In genomic region chr20:7843613-7844012, GRCh38 we compare ENCODE assay signal across 22 cellular contexts.
DNase-seq lines count a peak whose midpoint lies in the region; ATAC-seq, FAIRE-seq and TF ChIP-seq lines count a peak whose summit lies in the region.
"Had no signal": no experiment of that assay in that cellular context is flagged by ENCODE, and none has a peak within 500 bp of the region (broad histone marks: within the 10 kb centered on the region; RNA-seq: fewer than 3 reads in every experiment).

No MANE protein-coding gene starts in this region.

- H3K9ac ChIP-seq in keratinocyte (ENCODE audit: control insufficient read depth, extremely low read depth, insufficient read depth, low read length), result no peak overlapping the region
- H3K9ac ChIP-seq: parathyroid adenoma had no signal

- H3K4me3 Mint-ChIP-seq in activated naive CD8-positive, alpha-beta T cell treated with anti-CD3 and anti-CD28 coated beads, Interleukin-2, amount 50 U/mL, for 24 hours, result no peak overlapping the region
- H3K4me3 Mint-ChIP-seq: activated B cell treated with CpG ODN at 0.5 μM for 24 hours; activated CD8-positive, alpha-beta T cell treated with anti-CD3 and anti-CD28 coated beads, Interleukin-2, amount 10 ng/mL, durations not matched to agents 7 days and 5 days; activated T-cell treated with anti-CD3 and anti-CD28 coated beads, Interleukin-2, amount 50 U/mL, for 72 hours; CD4-positive, alpha-beta memory T cell; T-helper 17 cell had no signal

- no peaks in the 10 kb centered on the region for H3K9me3 Mint-ChIP-seq in activated naive CD8-positive, alpha-beta T cell treated with anti-CD3 and anti-CD28 coated beads, Interleukin-2, amount 50 U/mL, for 24 hours
- H3K9me3 Mint-ChIP-seq: activated B cell treated with CpG ODN at 0.5 μM for 24 hours; activated T-cell treated with anti-CD3 and anti-CD28 coated beads, Interleukin-2, amount 50 U/mL, for 72 hours had no signal

- peaks cover 5% of the 10 kb centered on the region for H3K27me3 Mint-ChIP-seq in activated naive CD8-positive, alpha-beta T cell treated with anti-CD3 and anti-CD28 coated beads, Interleukin-2, amount 50 U/mL, for 24 hours
- H3K27me3 Mint-ChIP-seq: T-helper 17 cell had no signal

- H3K9me3 ChIP-seq in heart left ventricle (no peaks in the 10 kb centered on the region), keratinocyte (ENCODE audit: control insufficient read depth, low read depth, low read length) (no peaks in the 10 kb centered on the region), uterus (no peaks in the 10 kb centered on the region)

- intact Hi-C loops in left ventricle myocardium superior (cut with micrococcal nuclease) (no loop called here), heart left ventricle (cut with DNase I) (no loop called here), uterus (cut with DNase I; ENCODE audit: low total_unique reads) (no loop called here)

- no peak for TF ChIP-seq POLR2A in heart left ventricle (IDR thresholded peaks at IDR 0.05)
- TF ChIP-seq POLR2A in uterus (IDR thresholded peaks at IDR 0.05), result no peak

- H3K27ac ChIP-seq in heart left ventricle, result no peak overlapping the region
- no peak overlapping the region for H3K27ac ChIP-seq in keratinocyte (ENCODE audit: control insufficient read depth, insufficient read depth, low read length)
- no peak overlapping the region for H3K27ac ChIP-seq in uterus
- H3K27ac ChIP-seq: HL-60, parathyroid adenoma had no signal

- no peaks in the 10 kb centered on the region for H3K79me2 ChIP-seq in keratinocyte (ENCODE audit: control insufficient read depth, insufficient read depth, low read length)
- H3K79me2 ChIP-seq: parathyroid adenoma had no signal

- no peaks in the 10 kb centered on the region for H4K20me1 ChIP-seq in keratinocyte (ENCODE audit: control insufficient read depth, extremely low read depth, insufficient read depth, low read length)

- peak; percentile 58 for FAIRE-seq in keratinocyte (lab: Jason Lieb, UNC)
- FAIRE-seq: A204.1, K562 had no signal

- H2AFZ ChIP-seq in keratinocyte (ENCODE audit: control insufficient read depth, low read length), result no peak overlapping the region
- H2AFZ ChIP-seq: parathyroid adenoma had no signal

- TF ChIP-seq CTCF in heart left ventricle (IDR thresholded peaks at IDR 0.05), result no peak
- TF ChIP-seq CTCF in epithelial cell of esophagus (IDR thresholded peaks at IDR 0.05; ENCODE audit: insufficient read depth, low read depth, low read length, missing control alignments), result no peak
- TF ChIP-seq CTCF in keratinocyte (optimal IDR thresholded peaks at IDR 0.05 in 1 of 3, IDR thresholded peaks at IDR 0.05 in 1 of 3, conservative IDR thresholded peaks at IDR 0.05 in 1 of 3; ENCODE audit: extremely low read depth in 1 of 3, insufficient read depth in 2 of 3, low read length in 3 of 3), result no peak
- TF ChIP-seq CTCF in uterus (IDR thresholded peaks at IDR 0.05), result no peak

- no peak overlapping the region for H3K4me2 ChIP-seq in keratinocyte (ENCODE audit: control insufficient read depth, extremely low read depth, insufficient read depth, low read depth, low read length)

- DNase-seq in left ventricle myocardium superior (peak; percentile 35), heart left ventricle (no peak), epithelial cell of esophagus (ENCODE audit: low read depth) (peak; percentile 70), keratinocyte (ENCODE audit: low read depth, low spot score) (no peak), uterus (peak; percentile 31 to 56), NCI-H82 (lab: John Stamatoyannopoulos, UW) (no peak), SK-N-DZ (ENCODE audit: low spot score) (no peak)
- DNase-seq in activated naive CD8-positive, alpha-beta T cell treated with anti-CD3 and anti-CD28 coated beads, Interleukin-2, amount 50 U/mL, for 24 hours, result no peak
- DNase-seq: activated B cell treated with CpG ODN at 0.5 μM for 24 hours; activated CD8-positive, alpha-beta T cell treated with anti-CD3 and anti-CD28 coated beads, Interleukin-2, amount 10 ng/mL, durations not matched to agents 7 days and 5 days; activated T-cell treated with anti-CD3 and anti-CD28 coated beads, Interleukin-2, amount 50 U/mL, for 72 hours; CD4-positive, alpha-beta memory T cell; DMS79 treated with DMSO at 0.1 percent for 48 hours; NCI-H1417 treated with DMSO at 0.1 percent for 48 hours; NCI-H2227 treated with DMSO at 0.1 percent for 48 hours; SHP77 treated with DMSO at 0.1 percent for 48 hours; stimulated activated naive CD4-positive, alpha-beta T cell treated with Interleukin-2 at 50 U/mL for 16 hours; T-helper 17 cell had no signal

- H3K36me3 Mint-ChIP-seq in activated naive CD8-positive, alpha-beta T cell treated with anti-CD3 and anti-CD28 coated beads, Interleukin-2, amount 50 U/mL, for 24 hours (ENCODE audit: low read depth), result no peaks in the 10 kb centered on the region
- H3K36me3 Mint-ChIP-seq: CD4-positive, alpha-beta memory T cell had no signal

- dilution Hi-C loops in keratinocyte (cut with MboI; ENCODE audit: extremely low pct_ligation_motif_present, low sequenced_read_pairs), result no loop called here

- H3K4me3 ChIP-seq in heart left ventricle, result no peak overlapping the region
- no peak overlapping the region for H3K4me3 ChIP-seq in epithelial cell of esophagus (ENCODE audit: low read length)
- no peak overlapping the region for H3K4me3 ChIP-seq in keratinocyte (ENCODE audit: control insufficient read depth in 2 of 3, extremely low read depth in 1 of 3, insufficient read depth in 2 of 3, low read depth in 1 of 3, low read length in 3 of 3)
- no peak overlapping the region for H3K4me3 ChIP-seq in uterus
- H3K4me3 ChIP-seq: K562 had no signal

- H3K4me1 ChIP-seq in heart left ventricle, result peaks cover 0 to 5% (median 0%) of the 10 kb centered on the region in 12 donors
- H3K4me1 ChIP-seq in keratinocyte (ENCODE audit: control insufficient read depth, extremely low read depth, insufficient read depth, low read length), result peaks cover 26% of the 10 kb centered on the region
- H3K4me1 ChIP-seq in uterus, result peaks cover 0 to 5% of the 10 kb centered on the region in 2 donors
- H3K4me1 ChIP-seq: parathyroid adenoma had no signal

- H3K27me3 ChIP-seq in heart left ventricle (no peaks in the 10 kb centered on the region), keratinocyte (ENCODE audit: control insufficient read depth, extremely low read depth, insufficient read depth, low read length) (no peaks in the 10 kb centered on the region), uterus (no peaks in the 10 kb centered on the region)

- ATAC-seq in left ventricle myocardium superior (no peak), heart left ventricle (no peak)
- ATAC-seq in activated naive CD8-positive, alpha-beta T cell treated with anti-CD3 and anti-CD28 coated beads, Interleukin-2, amount 50 U/mL, for 24 hours, result no peak
- ATAC-seq: activated CD8-positive, alpha-beta T cell treated with anti-CD3 and anti-CD28 coated beads, Interleukin-2, amount 10 ng/mL, durations not matched to agents 7 days and 5 days; activated T-cell treated with anti-CD3 and anti-CD28 coated beads, Interleukin-2, amount 50 U/mL, for 72 hours; K562; T-helper 17 cell had no signal

- H3K9me1 ChIP-seq in keratinocyte (ENCODE audit: control insufficient read depth, extremely low read depth, insufficient read depth, low read length), result no peaks in the 10 kb centered on the region

- no peak overlapping the region for H3K27ac Mint-ChIP-seq in activated naive CD8-positive, alpha-beta T cell treated with anti-CD3 and anti-CD28 coated beads, Interleukin-2, amount 50 U/mL, for 24 hours
- H3K27ac Mint-ChIP-seq: activated B cell treated with CpG ODN at 0.5 μM for 24 hours; activated CD8-positive, alpha-beta T cell treated with anti-CD3 and anti-CD28 coated beads, Interleukin-2, amount 10 ng/mL, durations not matched to agents 7 days and 5 days; activated T-cell treated with anti-CD3 and anti-CD28 coated beads, Interleukin-2, amount 50 U/mL, for 72 hours; CD4-positive, alpha-beta memory T cell; T-helper 17 cell had no signal

- H3K4me1 Mint-ChIP-seq in activated naive CD8-positive, alpha-beta T cell treated with anti-CD3 and anti-CD28 coated beads, Interleukin-2, amount 50 U/mL, for 24 hours, result no peaks in the 10 kb centered on the region
- H3K4me1 Mint-ChIP-seq: activated B cell treated with CpG ODN at 0.5 μM for 24 hours; CD4-positive, alpha-beta memory T cell; T-helper 17 cell had no signal

- no peaks in the 10 kb centered on the region for H3K36me3 ChIP-seq in heart left ventricle
- no peaks in the 10 kb centered on the region for H3K36me3 ChIP-seq in keratinocyte (ENCODE audit: control insufficient read depth in 2 of 2, extremely low read depth in 1 of 2, insufficient read depth in 2 of 2, low read length in 2 of 2)
- no peaks in the 10 kb centered on the region for H3K36me3 ChIP-seq in uterus

Comparison
In these comparisons a context has a peak if more than half of its experiments do, and no peak if none do; other contexts are left out.
1. DNase-seq: peak in left ventricle myocardium superior (single experiment), epithelial cell of esophagus (single experiment) and uterus (2 of 2); none in heart left ventricle (0 of 5), keratinocyte (single experiment), NCI-H82 (single experiment), SK-N-DZ (single experiment) and activated naive CD8-positive, alpha-beta T cell treated with anti-CD3 and anti-CD28 coated beads, Interleukin-2, amount 50 U/mL, for 24 hours (single experiment).